ENCODE assay signal across 1 cellular context in genomic region chr1:204398197-204399125, GRCh38.
TF ChIP-seq lines count a peak whose summit lies in the region.

No MANE protein-coding gene starts in this region.

TF ChIP-seq in H1, 55 proteins besides CTCF, POLR2A, EP300 and RAD21:
- TF ChIP-seq SIN3A (conservative IDR thresholded peaks at IDR 0.05 in 1 of 2, IDR thresholded peaks at IDR 0.05 in 1 of 2; ENCODE audit: low read depth in 1 of 2, low read length in 2 of 2), result peak; percentile 63 to 84; a peak in 2 of 4 replicates
- peak; percentile 80; the same call in 1 of the 2 replicates for TF ChIP-seq KDM1A (IDR thresholded peaks at IDR 0.05; ENCODE audit: borderline replicate concordance, low read length)
- peak; percentile 68 for TF ChIP-seq YY1 (IDR thresholded peaks at IDR 0.05; ENCODE audit: low read depth, low read length)
- peak; percentile 52; the same call in 1 of the 2 replicates for TF ChIP-seq TEAD4 (IDR thresholded peaks at IDR 0.05; ENCODE audit: low read depth, low read length)
- TF ChIP-seq TAF1 (IDR thresholded peaks at IDR 0.05; ENCODE audit: low read depth, low read length), result 0 out of 2 replicates have a peak, but pooled peaks have one; percentile 19
- no peak for TF ChIP-seq RNF2 (IDR thresholded peaks at IDR 0.05; ENCODE audit: borderline replicate concordance, low read depth, low read length, missing control alignments, poor library complexity, severe bottlenecking)
- 0 out of 2 replicates have a peak, but pooled peaks have one; percentile 14 for TF ChIP-seq SRF (IDR thresholded peaks at IDR 0.05; ENCODE audit: low read depth, low read length)
- TF ChIP-seq SP4 (IDR thresholded peaks at IDR 0.05; ENCODE audit: low read length), result 0 out of 2 replicates have a peak, but pooled peaks have one; percentile 45
- TF ChIP-seq, protein P1, sequence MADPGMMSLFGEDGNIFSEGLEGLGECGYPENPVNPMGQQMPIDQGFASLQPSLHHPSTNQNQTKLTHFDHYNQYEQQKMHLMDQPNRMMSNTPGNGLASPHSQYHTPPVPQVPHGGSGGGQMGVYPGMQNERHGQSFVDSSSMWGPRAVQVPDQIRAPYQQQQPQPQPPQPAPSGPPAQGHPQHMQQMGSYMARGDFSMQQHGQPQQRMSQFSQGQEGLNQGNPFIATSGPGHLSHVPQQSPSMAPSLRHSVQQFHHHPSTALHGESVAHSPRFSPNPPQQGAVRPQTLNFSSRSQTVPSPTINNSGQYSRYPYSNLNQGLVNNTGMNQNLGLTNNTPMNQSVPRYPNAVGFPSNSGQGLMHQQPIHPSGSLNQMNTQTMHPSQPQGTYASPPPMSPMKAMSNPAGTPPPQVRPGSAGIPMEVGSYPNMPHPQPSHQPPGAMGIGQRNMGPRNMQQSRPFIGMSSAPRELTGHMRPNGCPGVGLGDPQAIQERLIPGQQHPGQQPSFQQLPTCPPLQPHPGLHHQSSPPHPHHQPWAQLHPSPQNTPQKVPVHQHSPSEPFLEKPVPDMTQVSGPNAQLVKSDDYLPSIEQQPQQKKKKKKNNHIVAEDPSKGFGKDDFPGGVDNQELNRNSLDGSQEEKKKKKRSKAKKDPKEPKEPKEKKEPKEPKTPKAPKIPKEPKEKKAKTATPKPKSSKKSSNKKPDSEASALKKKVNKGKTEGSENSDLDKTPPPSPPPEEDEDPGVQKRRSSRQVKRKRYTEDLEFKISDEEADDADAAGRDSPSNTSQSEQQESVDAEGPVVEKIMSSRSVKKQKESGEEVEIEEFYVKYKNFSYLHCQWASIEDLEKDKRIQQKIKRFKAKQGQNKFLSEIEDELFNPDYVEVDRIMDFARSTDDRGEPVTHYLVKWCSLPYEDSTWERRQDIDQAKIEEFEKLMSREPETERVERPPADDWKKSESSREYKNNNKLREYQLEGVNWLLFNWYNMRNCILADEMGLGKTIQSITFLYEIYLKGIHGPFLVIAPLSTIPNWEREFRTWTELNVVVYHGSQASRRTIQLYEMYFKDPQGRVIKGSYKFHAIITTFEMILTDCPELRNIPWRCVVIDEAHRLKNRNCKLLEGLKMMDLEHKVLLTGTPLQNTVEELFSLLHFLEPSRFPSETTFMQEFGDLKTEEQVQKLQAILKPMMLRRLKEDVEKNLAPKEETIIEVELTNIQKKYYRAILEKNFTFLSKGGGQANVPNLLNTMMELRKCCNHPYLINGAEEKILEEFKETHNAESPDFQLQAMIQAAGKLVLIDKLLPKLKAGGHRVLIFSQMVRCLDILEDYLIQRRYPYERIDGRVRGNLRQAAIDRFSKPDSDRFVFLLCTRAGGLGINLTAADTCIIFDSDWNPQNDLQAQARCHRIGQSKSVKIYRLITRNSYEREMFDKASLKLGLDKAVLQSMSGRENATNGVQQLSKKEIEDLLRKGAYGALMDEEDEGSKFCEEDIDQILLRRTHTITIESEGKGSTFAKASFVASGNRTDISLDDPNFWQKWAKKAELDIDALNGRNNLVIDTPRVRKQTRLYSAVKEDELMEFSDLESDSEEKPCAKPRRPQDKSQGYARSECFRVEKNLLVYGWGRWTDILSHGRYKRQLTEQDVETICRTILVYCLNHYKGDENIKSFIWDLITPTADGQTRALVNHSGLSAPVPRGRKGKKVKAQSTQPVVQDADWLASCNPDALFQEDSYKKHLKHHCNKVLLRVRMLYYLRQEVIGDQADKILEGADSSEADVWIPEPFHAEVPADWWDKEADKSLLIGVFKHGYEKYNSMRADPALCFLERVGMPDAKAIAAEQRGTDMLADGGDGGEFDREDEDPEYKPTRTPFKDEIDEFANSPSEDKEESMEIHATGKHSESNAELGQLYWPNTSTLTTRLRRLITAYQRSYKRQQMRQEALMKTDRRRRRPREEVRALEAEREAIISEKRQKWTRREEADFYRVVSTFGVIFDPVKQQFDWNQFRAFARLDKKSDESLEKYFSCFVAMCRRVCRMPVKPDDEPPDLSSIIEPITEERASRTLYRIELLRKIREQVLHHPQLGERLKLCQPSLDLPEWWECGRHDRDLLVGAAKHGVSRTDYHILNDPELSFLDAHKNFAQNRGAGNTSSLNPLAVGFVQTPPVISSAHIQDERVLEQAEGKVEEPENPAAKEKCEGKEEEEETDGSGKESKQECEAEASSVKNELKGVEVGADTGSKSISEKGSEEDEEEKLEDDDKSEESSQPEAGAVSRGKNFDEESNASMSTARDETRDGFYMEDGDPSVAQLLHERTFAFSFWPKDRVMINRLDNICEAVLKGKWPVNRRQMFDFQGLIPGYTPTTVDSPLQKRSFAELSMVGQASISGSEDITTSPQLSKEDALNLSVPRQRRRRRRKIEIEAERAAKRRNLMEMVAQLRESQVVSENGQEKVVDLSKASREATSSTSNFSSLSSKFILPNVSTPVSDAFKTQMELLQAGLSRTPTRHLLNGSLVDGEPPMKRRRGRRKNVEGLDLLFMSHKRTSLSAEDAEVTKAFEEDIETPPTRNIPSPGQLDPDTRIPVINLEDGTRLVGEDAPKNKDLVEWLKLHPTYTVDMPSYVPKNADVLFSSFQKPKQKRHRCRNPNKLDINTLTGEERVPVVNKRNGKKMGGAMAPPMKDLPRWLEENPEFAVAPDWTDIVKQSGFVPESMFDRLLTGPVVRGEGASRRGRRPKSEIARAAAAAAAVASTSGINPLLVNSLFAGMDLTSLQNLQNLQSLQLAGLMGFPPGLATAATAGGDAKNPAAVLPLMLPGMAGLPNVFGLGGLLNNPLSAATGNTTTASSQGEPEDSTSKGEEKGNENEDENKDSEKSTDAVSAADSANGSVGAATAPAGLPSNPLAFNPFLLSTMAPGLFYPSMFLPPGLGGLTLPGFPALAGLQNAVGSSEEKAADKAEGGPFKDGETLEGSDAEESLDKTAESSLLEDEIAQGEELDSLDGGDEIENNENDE (IDR thresholded peaks at IDR 0.05; ENCODE audit: insufficient replicate concordance, low read length), result no peak
- TF ChIP-seq CHD2 (IDR thresholded peaks at IDR 0.05; ENCODE audit: low read length), result peak; percentile 36; the same call in 1 of the 2 replicates
- no peak for TF ChIP-seq JUN (IDR thresholded peaks at IDR 0.05; ENCODE audit: low read depth, low read length)
- TF ChIP-seq TCF12 (IDR thresholded peaks at IDR 0.05; ENCODE audit: low read depth, low read length), result peak; percentile 96
TF ChIP-seq in H1: peak in this region for 9.
